ENCODE assay signal across 11 cellular contexts in genomic region chr4:168421671-168422070, GRCh38. TPM values are rescaled to one million over a fixed set of nuclear protein-coding genes. Genes with fewer than 3 reads are reported as not detected.
A peak's percentile ranks its signal among the peaks of the same experiment; 100 is the strongest.
DNase-seq lines count a peak whose midpoint lies in the region; ATAC-seq and TF ChIP-seq lines count a peak whose summit lies in the region.
"Had no signal": no experiment of that assay in that cellular context is flagged by ENCODE, and none has a peak within 500 bp of the region (broad histone marks: within the 10 kb centered on the region; RNA-seq: fewer than 3 reads in every experiment).

No MANE protein-coding gene starts in this region.

- H3K9me3 ChIP-seq in adipocyte (ENCODE audit: control insufficient read depth, low read length) (no peaks in the 10 kb centered on the region), left lung (no peaks in the 10 kb centered on the region), colonic mucosa (no peaks in the 10 kb centered on the region)

- H3K27ac ChIP-seq in left lung (no peak overlapping the region), colonic mucosa (no peak overlapping the region)

- peak; percentile 58 for ATAC-seq in HG03432 (IDR thresholded peaks at IDR 0.05; ENCODE audit: unreplicated experiment)
- peak; percentile 36 for ATAC-seq in left lung

- DNase-seq in adipocyte (ENCODE audit: low read depth) (peak; percentile 6), left lung (no peak), colonic mucosa (no peak), NCI-H1417 treated with DMSO at 0.1 percent for 48 hours (lab: John Stamatoyannopoulos, UW) (no peak), pons (ENCODE audit: low spot score) (no peak), mesenteric fat pad (ENCODE audit: low spot score) (no peak)
- DNase-seq: activated T-cell treated with anti-CD3 and anti-CD28 coated beads for 4 hours, nucleus accumbens, RPMI8226 had no signal

- H3K4me1 ChIP-seq in adipocyte (ENCODE audit: control insufficient read depth, insufficient read depth, low read length) (no peaks in the 10 kb centered on the region), left lung (no peaks in the 10 kb centered on the region), colonic mucosa (no peaks in the 10 kb centered on the region)

- H3K4me3 ChIP-seq in GM08714 (ENCODE audit: low read length), result peak overlapping the region; percentile 35; the same call in 1 of the 2 replicates
- H3K4me3 ChIP-seq in adipocyte (ENCODE audit: low read length), result no peak overlapping the region
- no peak overlapping the region for H3K4me3 ChIP-seq in left lung
- no peak overlapping the region for H3K4me3 ChIP-seq in colonic mucosa

- H3K36me3 ChIP-seq in adipocyte (ENCODE audit: control insufficient read depth, insufficient read depth, low read length, severe bottlenecking), result peaks cover 47% of the 10 kb centered on the region
- peaks cover 0 to 88% of the 10 kb centered on the region in 2 donors for H3K36me3 ChIP-seq in left lung
- no peaks in the 10 kb centered on the region for H3K36me3 ChIP-seq in colonic mucosa

- TF ChIP-seq CTCF in left lung (IDR thresholded peaks at IDR 0.05) (no peak), colonic mucosa (IDR thresholded peaks at IDR 0.05) (no peak)

- no peaks in the 10 kb centered on the region for H3K27me3 ChIP-seq in adipocyte (replicated peaks; ENCODE audit: control insufficient read depth, insufficient read depth, low read length)
- no peaks in the 10 kb centered on the region for H3K27me3 ChIP-seq in left lung
- H3K27me3 ChIP-seq in colonic mucosa, result no peaks in the 10 kb centered on the region

- H3K9ac ChIP-seq in adipocyte (ENCODE audit: low read length) (no peak overlapping the region), colonic mucosa (ENCODE audit: low read depth in 2 of 2, low read length in 2 of 2) (no peak overlapping the region)

- intact Hi-C loops in left lung (cut with DNase I), result no loop called here
- intact Hi-C loops in colonic mucosa (cut with DNase I), result no loop called here

RNA-seq across cellular contexts. Expression of gene DDX60L, which starts 58.6 kb away (rescaled TPM):
- total RNA-seq in left lung, result 10 to 100 TPM; 23.1 to 44.7 TPM
- total RNA-seq in colonic mucosa, result 10 to 100 TPM; 14.5 to 26.8 TPM
- total RNA-seq in mesenteric fat pad, result 28.6 TPM
